Comparison of ENCODE assay signal across 1 cellular context in genomic region chr5:136053336-136054121, GRCh38.
TF ChIP-seq lines count a peak whose summit lies in the region.

No MANE protein-coding gene starts in this region.

TF ChIP-seq in HepG2, 621 proteins besides CTCF, POLR2A, EP300 and RAD21 (continued from another document):
- TF ChIP-seq GZF1 (CRISPR knock-in tag; IDR thresholded peaks at IDR 0.05) (no peak), XBP1 (CRISPR knock-in tag; IDR thresholded peaks at IDR 0.05) (peak; percentile 63; the same call in 1 of the 2 replicates), KDM5A (IDR thresholded peaks at IDR 0.05; ENCODE audit: borderline replicate concordance, low read length) (no peak), ZNF781 (CRISPR knock-in tag; IDR thresholded peaks at IDR 0.05; ENCODE audit: borderline replicate concordance, not compliant biosample characterization) (peak; percentile 23), KDM5B (CRISPR knock-in tag; IDR thresholded peaks at IDR 0.05; ENCODE audit: borderline replicate concordance) (peak; percentile 59; the same call in 1 of the 2 replicates), ZNF17 (CRISPR knock-in tag; IDR thresholded peaks at IDR 0.05) (no peak), MEIS2 (CRISPR knock-in tag; IDR thresholded peaks at IDR 0.05) (peak; percentile 97), ZFP82 (CRISPR knock-in tag; IDR thresholded peaks at IDR 0.05; ENCODE audit: borderline replicate concordance) (no peak), FOSL2 (CRISPR knock-in tag; IDR thresholded peaks at IDR 0.05) (peak; percentile 100), IKZF4 (CRISPR knock-in tag; IDR thresholded peaks at IDR 0.05; ENCODE audit: borderline replicate concordance, low read depth, not compliant biosample characterization) (no peak), ZNF883 (CRISPR knock-in tag; IDR thresholded peaks at IDR 0.05; ENCODE audit: not compliant biosample characterization) (no peak), ETV5 (CRISPR knock-in tag; IDR thresholded peaks at IDR 0.05; ENCODE audit: borderline replicate concordance) (peak; percentile 83; the same call in 1 of the 2 replicates), ZNF576 (CRISPR knock-in tag; IDR thresholded peaks at IDR 0.05) (no peak), SUZ12 (IDR thresholded peaks at IDR 0.05; ENCODE audit: low read depth, low read length) (no peak), SOX5 (CRISPR knock-in tag; IDR thresholded peaks at IDR 0.05; ENCODE audit: borderline replicate concordance) (peak; percentile 97)
- TF ChIP-seq, protein P1, sequence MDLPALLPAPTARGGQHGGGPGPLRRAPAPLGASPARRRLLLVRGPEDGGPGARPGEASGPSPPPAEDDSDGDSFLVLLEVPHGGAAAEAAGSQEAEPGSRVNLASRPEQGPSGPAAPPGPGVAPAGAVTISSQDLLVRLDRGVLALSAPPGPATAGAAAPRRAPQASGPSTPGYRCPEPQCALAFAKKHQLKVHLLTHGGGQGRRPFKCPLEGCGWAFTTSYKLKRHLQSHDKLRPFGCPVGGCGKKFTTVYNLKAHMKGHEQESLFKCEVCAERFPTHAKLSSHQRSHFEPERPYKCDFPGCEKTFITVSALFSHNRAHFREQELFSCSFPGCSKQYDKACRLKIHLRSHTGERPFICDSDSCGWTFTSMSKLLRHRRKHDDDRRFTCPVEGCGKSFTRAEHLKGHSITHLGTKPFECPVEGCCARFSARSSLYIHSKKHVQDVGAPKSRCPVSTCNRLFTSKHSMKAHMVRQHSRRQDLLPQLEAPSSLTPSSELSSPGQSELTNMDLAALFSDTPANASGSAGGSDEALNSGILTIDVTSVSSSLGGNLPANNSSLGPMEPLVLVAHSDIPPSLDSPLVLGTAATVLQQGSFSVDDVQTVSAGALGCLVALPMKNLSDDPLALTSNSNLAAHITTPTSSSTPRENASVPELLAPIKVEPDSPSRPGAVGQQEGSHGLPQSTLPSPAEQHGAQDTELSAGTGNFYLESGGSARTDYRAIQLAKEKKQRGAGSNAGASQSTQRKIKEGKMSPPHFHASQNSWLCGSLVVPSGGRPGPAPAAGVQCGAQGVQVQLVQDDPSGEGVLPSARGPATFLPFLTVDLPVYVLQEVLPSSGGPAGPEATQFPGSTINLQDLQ (CRISPR knock-in tag; IDR thresholded peaks at IDR 0.05), result no peak
- TF ChIP-seq, protein P2, sequence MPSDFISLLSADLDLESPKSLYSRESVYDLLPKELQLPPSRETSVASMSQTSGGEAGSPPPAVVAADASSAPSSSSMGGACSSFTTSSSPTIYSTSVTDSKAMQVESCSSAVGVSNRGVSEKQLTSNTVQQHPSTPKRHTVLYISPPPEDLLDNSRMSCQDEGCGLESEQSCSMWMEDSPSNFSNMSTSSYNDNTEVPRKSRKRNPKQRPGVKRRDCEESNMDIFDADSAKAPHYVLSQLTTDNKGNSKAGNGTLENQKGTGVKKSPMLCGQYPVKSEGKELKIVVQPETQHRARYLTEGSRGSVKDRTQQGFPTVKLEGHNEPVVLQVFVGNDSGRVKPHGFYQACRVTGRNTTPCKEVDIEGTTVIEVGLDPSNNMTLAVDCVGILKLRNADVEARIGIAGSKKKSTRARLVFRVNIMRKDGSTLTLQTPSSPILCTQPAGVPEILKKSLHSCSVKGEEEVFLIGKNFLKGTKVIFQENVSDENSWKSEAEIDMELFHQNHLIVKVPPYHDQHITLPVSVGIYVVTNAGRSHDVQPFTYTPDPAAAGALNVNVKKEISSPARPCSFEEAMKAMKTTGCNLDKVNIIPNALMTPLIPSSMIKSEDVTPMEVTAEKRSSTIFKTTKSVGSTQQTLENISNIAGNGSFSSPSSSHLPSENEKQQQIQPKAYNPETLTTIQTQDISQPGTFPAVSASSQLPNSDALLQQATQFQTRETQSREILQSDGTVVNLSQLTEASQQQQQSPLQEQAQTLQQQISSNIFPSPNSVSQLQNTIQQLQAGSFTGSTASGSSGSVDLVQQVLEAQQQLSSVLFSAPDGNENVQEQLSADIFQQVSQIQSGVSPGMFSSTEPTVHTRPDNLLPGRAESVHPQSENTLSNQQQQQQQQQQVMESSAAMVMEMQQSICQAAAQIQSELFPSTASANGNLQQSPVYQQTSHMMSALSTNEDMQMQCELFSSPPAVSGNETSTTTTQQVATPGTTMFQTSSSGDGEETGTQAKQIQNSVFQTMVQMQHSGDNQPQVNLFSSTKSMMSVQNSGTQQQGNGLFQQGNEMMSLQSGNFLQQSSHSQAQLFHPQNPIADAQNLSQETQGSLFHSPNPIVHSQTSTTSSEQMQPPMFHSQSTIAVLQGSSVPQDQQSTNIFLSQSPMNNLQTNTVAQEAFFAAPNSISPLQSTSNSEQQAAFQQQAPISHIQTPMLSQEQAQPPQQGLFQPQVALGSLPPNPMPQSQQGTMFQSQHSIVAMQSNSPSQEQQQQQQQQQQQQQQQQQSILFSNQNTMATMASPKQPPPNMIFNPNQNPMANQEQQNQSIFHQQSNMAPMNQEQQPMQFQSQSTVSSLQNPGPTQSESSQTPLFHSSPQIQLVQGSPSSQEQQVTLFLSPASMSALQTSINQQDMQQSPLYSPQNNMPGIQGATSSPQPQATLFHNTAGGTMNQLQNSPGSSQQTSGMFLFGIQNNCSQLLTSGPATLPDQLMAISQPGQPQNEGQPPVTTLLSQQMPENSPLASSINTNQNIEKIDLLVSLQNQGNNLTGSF (CRISPR knock-in tag; IDR thresholded peaks at IDR 0.05), result no peak
